1 cellular context compared by ENCODE assay signal in genomic region chr1:27388337-27389005, GRCh38.
TF ChIP-seq lines count a peak whose summit lies in the region.

No MANE protein-coding gene starts in this region.

TF ChIP-seq in HEK293, 187 proteins besides CTCF, POLR2A, EP300 and RAD21 (continued from another document):
- no peak for TF ChIP-seq ZNF639 (tag by site-specific recombination; IDR thresholded peaks at IDR 0.05)
- peak; percentile 13; the same call in 1 of the 2 replicates for TF ChIP-seq TRIM28 (IDR thresholded peaks at IDR 0.05; ENCODE audit: borderline replicate concordance, low read length)
- TF ChIP-seq ZNF175 (tag by site-specific recombination; IDR thresholded peaks at IDR 0.05): no peak
- no peak for TF ChIP-seq ZNF146 (tag by site-specific recombination; IDR thresholded peaks at IDR 0.05)
- no peak for TF ChIP-seq ZNF112 (tag by site-specific recombination; IDR thresholded peaks at IDR 0.05)
- TF ChIP-seq ZNF776 (tag by site-specific recombination; IDR thresholded peaks at IDR 0.05; ENCODE audit: borderline replicate concordance): no peak
- TF ChIP-seq ZNF654 (tag by site-specific recombination; IDR thresholded peaks at IDR 0.05; ENCODE audit: low read depth): peak; percentile 60
- TF ChIP-seq ZBTB26 (tag by site-specific recombination; optimal IDR thresholded peaks at IDR 0.05): no peak
- no peak for TF ChIP-seq MYNN (tag by site-specific recombination; IDR thresholded peaks at IDR 0.05; ENCODE audit: borderline replicate concordance)
- TF ChIP-seq ZNF2 (tag by site-specific recombination; IDR thresholded peaks at IDR 0.05): peak; percentile 73
- TF ChIP-seq ZBTB8A (tag by site-specific recombination; IDR thresholded peaks at IDR 0.05): no peak
- TF ChIP-seq ZNF133 (tag by site-specific recombination; IDR thresholded peaks at IDR 0.05): no peak
- TF ChIP-seq PRDM1 (tag by site-specific recombination; IDR thresholded peaks at IDR 0.05): no peak
- TF ChIP-seq ZNF658 (tag by site-specific recombination; IDR thresholded peaks at IDR 0.05): no peak
- no peak for TF ChIP-seq PRDM10 (tag by site-specific recombination; IDR thresholded peaks at IDR 0.05)
- no peak for TF ChIP-seq HOXC10 (CRISPR knock-in tag; IDR thresholded peaks at IDR 0.05)
- no peak for TF ChIP-seq ZNF311 (tag by site-specific recombination; IDR thresholded peaks at IDR 0.05; ENCODE audit: borderline replicate concordance)
- no peak for TF ChIP-seq MZF1 (tag by site-specific recombination; IDR thresholded peaks at IDR 0.05; ENCODE audit: borderline replicate concordance)
- no peak for TF ChIP-seq ZNF37A (tag by site-specific recombination; IDR thresholded peaks at IDR 0.05)
- no peak for TF ChIP-seq ZNF645 (tag by site-specific recombination; IDR thresholded peaks at IDR 0.05)
- TF ChIP-seq ZBTB10 (tag by site-specific recombination; IDR thresholded peaks at IDR 0.05): no peak
- no peak for TF ChIP-seq ZNF423 (tag by site-specific recombination; IDR thresholded peaks at IDR 0.05)
